9 cellular contexts compared by ENCODE assay signal in the genomic region with DNA sequence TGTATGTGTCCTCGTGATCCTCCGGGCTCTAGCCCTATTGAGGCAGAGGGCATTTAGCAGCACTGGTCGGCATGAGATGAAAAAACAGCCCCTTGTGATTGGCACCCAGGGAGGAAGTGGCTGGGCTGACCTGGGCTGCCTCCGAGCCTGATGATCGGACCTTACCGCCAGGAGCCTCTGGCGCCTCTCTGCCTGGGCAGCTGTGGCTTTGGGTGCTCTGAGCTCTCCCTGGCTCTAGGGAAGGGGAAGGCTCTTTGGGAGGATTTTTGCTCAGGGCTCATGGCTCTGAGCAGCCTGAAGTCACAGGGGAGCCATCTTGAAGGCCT. TPM values are rescaled to one million over a fixed set of nuclear protein-coding genes. Genes with fewer than 3 reads are reported as not detected.
DNase-seq lines count a peak whose midpoint lies in the region; ATAC-seq, FAIRE-seq and TF ChIP-seq lines count a peak whose summit lies in the region.
"Had no signal": no experiment of that assay in that cellular context is flagged by ENCODE, and none has a peak within 500 bp of the region (broad histone marks: within the 10 kb centered on the region; RNA-seq: fewer than 3 reads in every experiment).

No MANE protein-coding gene starts in this region.

- DNase-seq in M059J (ENCODE audit: low read depth): peak; percentile 67
- DNase-seq in K562 (ENCODE audit: extremely low read depth in 1 of 4, low spot score in 3 of 4): no peak
- no peak for DNase-seq in lower lobe of right lung
- DNase-seq in substantia nigra (lab: John Stamatoyannopoulos, UW): peak in 2 of 49 donors; percentile 39 to 40
- no peak for DNase-seq in NCI-H187 treated with DMSO at 0.1 percent for 48 hours (lab: John Stamatoyannopoulos, UW)
- DNase-seq in HTR-8/SVneo (ENCODE audit: insufficient read length, low spot score): no peak
- DNase-seq: stimulated activated CD4-positive, alpha-beta T cell treated with anti-CD3 and anti-CD28 coated beads, Interleukin-15, amount 100 ng/mL, for 24 hours had no signal

- H3K9me1 ChIP-seq in K562 (ENCODE audit: control insufficient read depth, insufficient read depth, low read length): no peaks in the 10 kb centered on the region

- no peak overlapping the region for H3K4me2 ChIP-seq in K562 (ENCODE audit: insufficient read depth, low read length)
- H3K4me2 ChIP-seq: KMS-11 had no signal

- no peak for TF ChIP-seq CTCF in K562 (IDR thresholded peaks at IDR 0.05 in 2 of 3, conservative IDR thresholded peaks at IDR 0.05 in 1 of 3; ENCODE audit: insufficient read depth in 2 of 3, low read depth in 1 of 3, low read length in 3 of 3)
- TF ChIP-seq CTCF in lower lobe of right lung (IDR thresholded peaks at IDR 0.05): no peak

- peak overlapping the region; percentile 97 for H2AFZ ChIP-seq in K562 (ENCODE audit: low read depth, low read length)

- H3K4me1 ChIP-seq in K562 (replicated peaks in 1 of 2; ENCODE audit: control insufficient read depth in 2 of 2, insufficient read depth in 2 of 2, low read length in 2 of 2) (peaks cover 30 to 57% of the 10 kb centered on the region in 2 experiments), lower lobe of right lung (peaks cover 60% of the 10 kb centered on the region)

- FAIRE-seq in K562 (lab: Jason Lieb, UNC) (no peak), HTR-8/SVneo (lab: Jason Lieb, UNC) (no peak)

- CTCF ChIA-PET in K562 (lab: Yijun Ruan, JAX; ENCODE audit: low intra/inter-chr PET ratio): no interaction called here

- no TSS peak for BruUV-seq in K562 (replicated peaks; lab: Mats Ljungman, UMichigan)

- H4K20me1 ChIP-seq in K562 (replicated peaks; ENCODE audit: control insufficient read depth, insufficient read depth, low read length): no peaks in the 10 kb centered on the region

- peak overlapping the region; percentile 68 to 90; a peak in 3 of 4 replicates for H3K9ac ChIP-seq in K562 (ENCODE audit: insufficient read depth in 1 of 2, low read depth in 2 of 2, low read length in 2 of 2)
- H3K9ac ChIP-seq: KMS-11 had no signal

- no peaks in the 10 kb centered on the region; the same call in 2 of the 3 replicates for H3K36me3 ChIP-seq in K562 (ENCODE audit: control insufficient read depth, insufficient read depth, low read length)
- no peaks in the 10 kb centered on the region for H3K36me3 ChIP-seq in lower lobe of right lung

- TF ChIP-seq EP300 in K562 (IDR thresholded peaks at IDR 0.05; ENCODE audit: low read length): no peak

- peak overlapping the region; percentile 89 for H3K27ac ChIP-seq in K562 (ENCODE audit: extremely low read depth, low read depth, low read length)
- H3K27ac ChIP-seq in lower lobe of right lung: peak overlapping the region; percentile 90
- peak overlapping the region; percentile 88 for H3K27ac ChIP-seq in substantia nigra (ENCODE audit: low read depth, low read length, poor library complexity, severe bottlenecking)
- H3K27ac ChIP-seq: KMS-11 had no signal

- no peak for TF ChIP-seq RAD21 in K562 (CRISPR knock-in tag; conservative IDR thresholded peaks at IDR 0.05 in 1 of 2, IDR thresholded peaks at IDR 0.05 in 1 of 2)

- ATAC-seq in K562 (no peak), lower lobe of right lung (no peak), GM18873 (IDR thresholded peaks at IDR 0.05; ENCODE audit: low FRiP score, unreplicated experiment) (no peak)

- in situ Hi-C loops in K562 (cut with MboI): no loop called here

- no peak overlapping the region for H3K4me3 ChIP-seq in K562
- H3K4me3 ChIP-seq in lower lobe of right lung: no peak overlapping the region

- H3K9me3 ChIP-seq in K562 (replicated peaks; ENCODE audit: control insufficient read depth, insufficient read depth, low read depth, low read length) (no peaks in the 10 kb centered on the region), lower lobe of right lung (no peaks in the 10 kb centered on the region)

- no peak for TF ChIP-seq POLR2A in K562 (conservative IDR thresholded peaks at IDR 0.05)

- no peaks in the 10 kb centered on the region for H3K27me3 ChIP-seq in K562 (ENCODE audit: control insufficient read depth in 2 of 2, insufficient read depth in 2 of 2, low read length in 2 of 2)
- H3K27me3 ChIP-seq in lower lobe of right lung (ENCODE audit: low read depth): no peaks in the 10 kb centered on the region

- POLR2A ChIA-PET in K562 (lab: Yijun Ruan, JAX): interaction anchor here (1.0 to 1.5 kb wide), 3 partner anchors 10 to 27 kb away, joined by 4 to 7 read pairs (median 4); no protein-coding TSS in a partner anchor

- intact Hi-C loops in K562 (cut with micrococcal nuclease) (no loop called here), lower lobe of right lung (cut with DNase I) (no loop called here)

- WGBS in K562 (ENCODE audit: insufficient coverage, low coverage, missing lambda C conversion rate): 83% methylated on average over 6 of the region's 7 CpGs

- H3K79me2 ChIP-seq in K562 (ENCODE audit: control insufficient read depth, insufficient read depth, low read length): no peaks in the 10 kb centered on the region

RNA-seq across cellular contexts. Expression of a gene that starts 7.1 kb away (rescaled TPM):
- total RNA-seq in M059J (2014; rRNA removed; shearing (Covaris generic)): 0.62 TPM in 1 of 2 replicates, not detected in the other
- total RNA-seq in K562 (2011; cell fraction: chromatin; rRNA removed; ENCODE audit: low replicate concordance): 0.84 TPM in 1 of 2 replicates, not detected in the other
- 0.66 TPM in 1 of 2 replicates, not detected in the other for total RNA-seq in K562 (2011; cell fraction: nucleolus; rRNA removed)
- total RNA-seq in K562 (2011; cell fraction: nucleoplasm; rRNA removed): 1.2 TPM in 1 of 2 replicates, not detected in the other
- 0.95 TPM in 1 of 2 replicates, not detected in the other for total RNA-seq in K562 (2014; rRNA removed)
- total RNA-seq in K562 (2014; rRNA removed; fragmentation: Illumina TruSeq; extraction: Trizol): 0.16 TPM in 1 of 2 replicates, not detected in the other
- not detected in 2 replicates for total RNA-seq in K562 (2015; rRNA removed; fragmentation: Illumina TruSeq; extraction: Trizol)
- 0.13 and 0.24 TPM in 2 replicates for total RNA-seq in K562 (2021)
- polyA plus RNA-seq in K562 (2011; rRNA removed): 0.05 and 0.08 TPM in 2 replicates
- polyA plus RNA-seq in K562 (2011; cell fraction: cytosol; rRNA removed): 0.18 and 0.40 TPM in 2 replicates
- polyA plus RNA-seq in K562 (2011; cell fraction: nucleus; rRNA removed): 0.20 and 0.38 TPM in 2 replicates
- polyA plus RNA-seq in K562 (2012): 0.09 and 0.24 TPM in 2 replicates
- 0.54 TPM in 1 of 2 replicates, not detected in the other for polyA plus RNA-seq in K562 (2014; fragmentation: Illumina TruSeq; extraction: Trizol)
- not detected for polyA plus RNA-seq in K562 (2014; fragmentation: Nextera tagmentation; extraction: Ambion mirVana)
- 0.11 and 0.12 TPM in 2 replicates for polyA plus RNA-seq in K562 (2014; rRNA removed)
- polyA minus RNA-seq in K562 (2011; rRNA and poly(A)+ RNA removed): not detected in 2 replicates
- polyA minus RNA-seq in K562 (2011; cell fraction: cytosol; rRNA and poly(A)+ RNA removed): not detected in 2 replicates
- not detected in 2 replicates for polyA minus RNA-seq in K562 (2011; cell fraction: nucleus; rRNA and poly(A)+ RNA removed)
- 30.2 TPM for total RNA-seq in lower lobe of right lung

RNA-seq across cellular contexts. Expression of a gene that starts 9.4 kb away (rescaled TPM):
- 0.02 and 1.4 TPM in 2 replicates for total RNA-seq in M059J (2014; rRNA removed; shearing (Covaris generic))
- 0.14 TPM in 1 of 2 replicates, not detected in the other for total RNA-seq in K562 (2011; cell fraction: chromatin; rRNA removed; ENCODE audit: low replicate concordance)
- total RNA-seq in K562 (2011; cell fraction: nucleolus; rRNA removed): not detected in 2 replicates
- total RNA-seq in K562 (2011; cell fraction: nucleoplasm; rRNA removed): not detected in 2 replicates
- not detected in 2 replicates for total RNA-seq in K562 (2014; rRNA removed)
- not detected in 2 replicates for total RNA-seq in K562 (2014; rRNA removed; fragmentation: Illumina TruSeq; extraction: Trizol)
- total RNA-seq in K562 (2015; rRNA removed; fragmentation: Illumina TruSeq; extraction: Trizol): not detected in 2 replicates
- 0.27 TPM in 1 of 2 replicates, not detected in the other for total RNA-seq in K562 (2021)
- polyA plus RNA-seq in K562 (2011; rRNA removed): 0.20 and 0.39 TPM in 2 replicates
- polyA plus RNA-seq in K562 (2011; cell fraction: cytosol; rRNA removed): not detected in 2 replicates
- polyA plus RNA-seq in K562 (2011; cell fraction: nucleus; rRNA removed): 0.10 and 0.13 TPM in 2 replicates
- polyA plus RNA-seq in K562 (2012): 0.26 and 0.65 TPM in 2 replicates
- not detected in 2 replicates for polyA plus RNA-seq in K562 (2014; fragmentation: Illumina TruSeq; extraction: Trizol)
- under 1 TPM in 1 of 2 experiments, not detected in 1; 0.25 TPM for polyA plus RNA-seq in K562 (2014; fragmentation: Nextera tagmentation; extraction: Ambion mirVana)
- polyA plus RNA-seq in K562 (2014; rRNA removed): 0.21 TPM in 1 of 2 replicates, not detected in the other
- polyA minus RNA-seq in K562 (2011; rRNA and poly(A)+ RNA removed): 0.07 TPM in 1 of 2 replicates, not detected in the other
- polyA minus RNA-seq in K562 (2011; cell fraction: cytosol; rRNA and poly(A)+ RNA removed): not detected in 2 replicates
- polyA minus RNA-seq in K562 (2011; cell fraction: nucleus; rRNA and poly(A)+ RNA removed): not detected in 2 replicates
- total RNA-seq in lower lobe of right lung: 8.2 TPM

RNA-seq across cellular contexts. Expression of a gene that starts 29.2 kb away (rescaled TPM):
- 18.1 and 23.2 TPM in 2 replicates for total RNA-seq in M059J (2014; rRNA removed; shearing (Covaris generic))
- total RNA-seq in K562 (2011; cell fraction: chromatin; rRNA removed; ENCODE audit: low replicate concordance): 5.1 and 22.6 TPM in 2 replicates
- 12.2 and 15.7 TPM in 2 replicates for total RNA-seq in K562 (2011; cell fraction: nucleolus; rRNA removed)
- total RNA-seq in K562 (2011; cell fraction: nucleoplasm; rRNA removed): 4.0 and 6.5 TPM in 2 replicates
- total RNA-seq in K562 (2014; rRNA removed) (1.5 and 4.0 TPM in 2 replicates), K562 (2014; rRNA removed; fragmentation: Illumina TruSeq; extraction: Trizol) (0.19 and 0.47 TPM in 2 replicates), K562 (2015; rRNA removed; fragmentation: Illumina TruSeq; extraction: Trizol) (0.65 and 0.75 TPM in 2 replicates), K562 (2021) (2.3 and 2.8 TPM in 2 replicates), lower lobe of right lung (47.8 TPM)
- polyA plus RNA-seq in K562 (2011; rRNA removed) (1.1 and 3.1 TPM in 2 replicates), K562 (2014; fragmentation: Illumina TruSeq; extraction: Trizol) (1.3 and 1.6 TPM in 2 replicates), K562 (2014; fragmentation: Nextera tagmentation; extraction: Ambion mirVana) (under 1 TPM; 0.04 to 0.06 TPM), K562 (2014; rRNA removed) (1.5 and 1.6 TPM in 2 replicates)
- 1.7 and 6.2 TPM in 2 replicates for polyA plus RNA-seq in K562 (2011; cell fraction: cytosol; rRNA removed)
- 8.1 and 13.7 TPM in 2 replicates for polyA plus RNA-seq in K562 (2011; cell fraction: nucleus; rRNA removed)
- 1.5 and 1.7 TPM in 2 replicates for polyA plus RNA-seq in K562 (2012)
- polyA minus RNA-seq in K562 (2011; rRNA and poly(A)+ RNA removed): 0.74 and 1.6 TPM in 2 replicates
- polyA minus RNA-seq in K562 (2011; cell fraction: cytosol; rRNA and poly(A)+ RNA removed): 2.7 and 6.3 TPM in 2 replicates
- 4.7 and 5.3 TPM in 2 replicates for polyA minus RNA-seq in K562 (2011; cell fraction: nucleus; rRNA and poly(A)+ RNA removed)

RNA-seq across cellular contexts. Expression of a gene that starts 55.2 kb away (rescaled TPM):
- total RNA-seq in M059J (2014; rRNA removed; shearing (Covaris generic)): 2.1 and 5.9 TPM in 2 replicates
- total RNA-seq in K562 (2011; cell fraction: chromatin; rRNA removed; ENCODE audit: low replicate concordance): not detected in 2 replicates
- total RNA-seq in K562 (2011; cell fraction: nucleolus; rRNA removed): not detected in 2 replicates
- total RNA-seq in K562 (2011; cell fraction: nucleoplasm; rRNA removed): not detected in 2 replicates
- total RNA-seq in K562 (2014; rRNA removed): not detected in 2 replicates
- total RNA-seq in K562 (2014; rRNA removed; fragmentation: Illumina TruSeq; extraction: Trizol): not detected in 2 replicates
- total RNA-seq in K562 (2015; rRNA removed; fragmentation: Illumina TruSeq; extraction: Trizol): not detected in 2 replicates
- total RNA-seq in K562 (2021): not detected in 2 replicates
- not detected in 2 replicates for polyA plus RNA-seq in K562 (2011; rRNA removed)
- not detected in 2 replicates for polyA plus RNA-seq in K562 (2011; cell fraction: cytosol; rRNA removed)
- not detected in 2 replicates for polyA plus RNA-seq in K562 (2011; cell fraction: nucleus; rRNA removed)
- not detected in 2 replicates for polyA plus RNA-seq in K562 (2012)
- polyA plus RNA-seq in K562 (2014; fragmentation: Illumina TruSeq; extraction: Trizol): 0.18 TPM in 1 of 2 replicates, not detected in the other
- not detected for polyA plus RNA-seq in K562 (2014; fragmentation: Nextera tagmentation; extraction: Ambion mirVana)
- polyA plus RNA-seq in K562 (2014; rRNA removed): not detected in 2 replicates
- polyA minus RNA-seq in K562 (2011; rRNA and poly(A)+ RNA removed): not detected in 2 replicates
- not detected in 2 replicates for polyA minus RNA-seq in K562 (2011; cell fraction: cytosol; rRNA and poly(A)+ RNA removed)
- polyA minus RNA-seq in K562 (2011; cell fraction: nucleus; rRNA and poly(A)+ RNA removed): not detected in 2 replicates
- 29.0 TPM for total RNA-seq in lower lobe of right lung

Comparison
In these comparisons a context has a peak if more than half of its experiments do, and no peak if none do; other contexts are left out.
1. RNA of a gene that starts 7.1 kb away (total RNA-seq): 30.2 TPM in lower lobe of right lung (single experiment); 0.62 TPM in M059J and 0.13 to 1.2 TPM in K562; every median in the first group is over 10 times any median in the second.
2. Peak in every context shown above with its lines, with median percentiles within 50 percentile points of each other: H3K27ac ChIP-seq.